In genomic region chr13:113298001-113298945, GRCh38 we compare ENCODE assay signal across 7 cellular contexts. TPM values are rescaled to one million over a fixed set of nuclear protein-coding genes. Genes with fewer than 3 reads are reported as not detected.
DNase-seq lines count a peak whose midpoint lies in the region; ATAC-seq, FAIRE-seq and TF ChIP-seq lines count a peak whose summit lies in the region.

No MANE protein-coding gene starts in this region.

- H3K27me3 ChIP-seq in H7 (ENCODE audit: control insufficient read depth, insufficient read depth, low read length) (no peaks in the 10 kb centered on the region; the same call in 1 of the 2 replicates), pancreas (no peaks in the 10 kb centered on the region)

- ATAC-seq in pancreas: no peak
- ATAC-seq in GM21737 (IDR thresholded peaks at IDR 0.05; ENCODE audit: unreplicated experiment): no peak

- DNase-seq in H7 (peak; percentile 43), OCI-M1 (lab: John Stamatoyannopoulos, UW) (peak; percentile 60), epithelial cell of proximal tubule (ENCODE audit: low read depth) (no peak), pancreas (no peak), dedifferentiated amniotic fluid mesenchymal stem cell (ENCODE audit: extremely low spot score) (no peak), frontal cortex (ENCODE audit: low spot score in 2 of 2) (no peak)

- FAIRE-seq in pancreas (lab: Jason Lieb, UNC): no peak
- no peak for FAIRE-seq in frontal cortex (lab: Jason Lieb, UNC)

- 24 to 25% methylated on average over 21 of the region's 21 CpGs for WGBS in pancreas, 2 donors

- no peaks in the 10 kb centered on the region for H3K36me3 ChIP-seq in H7 (replicated peaks; ENCODE audit: control insufficient read depth, insufficient read depth, low read length)
- H3K36me3 ChIP-seq in pancreas: no peaks in the 10 kb centered on the region

- peaks cover 0 to 14% (median 5%) of the 10 kb centered on the region in 3 donors for H3K4me1 ChIP-seq in pancreas

- H3K27ac ChIP-seq in pancreas: peak overlapping the region in 3 of 4 donors; percentile 49 to 88 (median 77)

- H3K9me3 ChIP-seq in pancreas: no peaks in the 10 kb centered on the region

- intact Hi-C loops in pancreas (cut with DNase I): no loop called here

- H3K4me3 ChIP-seq in H7 (ENCODE audit: insufficient read depth, low read depth, low read length) (peak overlapping the region; percentile 68), epithelial cell of proximal tubule (ENCODE audit: low read depth, low read length) (peak overlapping the region; percentile 85), pancreas (peak overlapping the region; percentile 67 to 90 (median 88))

- TF ChIP-seq CTCF in epithelial cell of proximal tubule (conservative IDR thresholded peaks at IDR 0.05; ENCODE audit: low read depth, low read length) (no peak), pancreas (IDR thresholded peaks at IDR 0.05) (no peak)

RNA-seq across cellular contexts. Expression of gene LAMP1, which starts 1.2 kb away (rescaled TPM):
- 98.8 and 106 TPM in 2 replicates for total RNA-seq in H7 (2014; rRNA removed; shearing (Covaris generic))
- total RNA-seq in epithelial cell of proximal tubule (192 and 195 TPM in 2 replicates), pancreas (100 to 1,000 TPM in 2 of 6 donors, 10 to 100 TPM in 4; 69.3 to 136 (median 96.0) TPM), frontal cortex (57.9 TPM)
- polyA plus RNA-seq in pancreas: 10 to 100 TPM; 35.1 to 69.2 TPM

Comparison
In these comparisons a context has a peak if more than half of its experiments do, and no peak if none do; other contexts are left out.
1. DNase-seq: peak in H7 (single experiment) and OCI-M1 (single experiment); none in epithelial cell of proximal tubule (single experiment), pancreas (0 of 6), dedifferentiated amniotic fluid mesenchymal stem cell (single experiment) and frontal cortex (0 of 2).
2. Peak in every context shown above with its lines, with median percentiles within 50 percentile points of each other: H3K4me3 ChIP-seq.